ENCODE assay signal across 31 cellular contexts in genomic region chr13:66328486-66328885, GRCh38.
"Had no signal": no experiment of that assay in that cellular context is flagged by ENCODE, and none has a peak within 500 bp of the region (broad histone marks: within the 10 kb centered on the region; RNA-seq: fewer than 3 reads in every experiment).

No MANE protein-coding gene starts in this region.

- H3K9me3 ChIP-seq: ascending aorta had no signal

- H3K4me1 ChIP-seq: ascending aorta had no signal

- H3K36me3 ChIP-seq: ascending aorta, cardiac muscle cell, WERI-Rb-1 had no signal

- DNase-seq: activated CD4-positive, alpha-beta memory T cell treated with anti-CD3 and anti-CD28 coated beads, Interleukin-2, amount 10 ng/mL, durations not matched to agents 7 days and 5 days; activated CD4-positive, alpha-beta T cell treated with anti-CD3 and anti-CD28 coated beads for 1 hour; activated CD4-positive, alpha-beta T cell treated with anti-CD3 and anti-CD28 coated beads for 36 hours; activated CD4-positive, alpha-beta T cell treated with anti-CD3 and anti-CD28 coated beads for 48 hours; activated CD4-positive, alpha-beta T cell treated with anti-CD3 and anti-CD28 coated beads, Interleukin-2, amount 10 ng/mL, durations not matched to agents 7 days and 5 days; activated CD4-positive, alpha-beta T cell treated with anti-CD3 and anti-CD28 coated beads, Interleukin-2, amount 50 U/mL, for 48 hours; activated CD4-positive, CD25-positive, alpha-beta regulatory T cell; activated CD8-positive, alpha-beta memory T cell treated with anti-CD3 and anti-CD28 coated beads for 24 hours; activated CD8-positive, alpha-beta memory T cell treated with anti-CD3 and anti-CD28 coated beads, Interleukin-2, amount 10 ng/mL, durations not matched to agents 7 days and 5 days; activated CD8-positive, alpha-beta memory T cell treated with anti-CD3 and anti-CD28 coated beads, Interleukin-2, amount 50 U/mL, for 48 hours; activated CD8-positive, alpha-beta T cell treated with anti-CD3 and anti-CD28 coated beads, Interleukin-2, amount 10 ng/mL, durations not matched to agents 7 days and 5 days; activated effector memory CD4-positive, alpha-beta T cell treated with Interleukin-2 at 50 U/mL for 16 hours; activated gamma-delta T cell; activated naive CD4-positive, alpha-beta T cell treated with anti-CD3 and anti-CD28 coated beads, Interleukin-2, amount 10 ng/mL, durations not matched to agents 7 days and 5 days; activated naive CD4-positive, alpha-beta T cell treated with Interleukin-2 at 50 U/mL for 16 hours; activated naive CD8-positive, alpha-beta T cell treated with anti-CD3 and anti-CD28 coated beads, Interleukin-2, amount 10 ng/mL, durations not matched to agents 7 days and 5 days; activated naive CD8-positive, alpha-beta T cell treated with anti-CD3 and anti-CD28 coated beads, Interleukin-2, amount 50 U/mL, for 24 hours; activated T-cell treated with anti-CD3 and anti-CD28 coated beads, Interleukin-2, amount 50 U/mL, for 24 hours; activated T-cell treated with anti-CD3 and anti-CD28 coated beads, Interleukin-2, amount 50 U/mL, for 48 hours; amygdala; anterior cingulate cortex; caudate nucleus; cerebellar nuclear complex; T-helper 1 cell; T-helper 2 cell; T-helper 9 cell; WERI-Rb-1 had no signal

- ATAC-seq: activated CD4-positive, alpha-beta T cell treated with anti-CD3 and anti-CD28 coated beads for 36 hours; activated CD4-positive, CD25-positive, alpha-beta regulatory T cell treated with anti-CD3 and anti-CD28 coated beads, Interleukin-2, amount 50 U/mL, for 24 hours; activated CD8-positive, alpha-beta memory T cell treated with anti-CD3 and anti-CD28 coated beads, Interleukin-2, amount 10 ng/mL, durations not matched to agents 7 days and 5 days; activated CD8-positive, alpha-beta T cell treated with anti-CD3 and anti-CD28 coated beads, Interleukin-2, amount 10 ng/mL, durations not matched to agents 7 days and 5 days; activated naive CD8-positive, alpha-beta T cell treated with anti-CD3 and anti-CD28 coated beads, Interleukin-2, amount 50 U/mL, for 24 hours; WTC11 had no signal

- H3K27me3 ChIP-seq: ascending aorta, cardiac muscle cell had no signal

- H3K4me3 ChIP-seq: ascending aorta, cardiac muscle cell had no signal

- H3K27ac ChIP-seq: ascending aorta, cardiac muscle cell, WERI-Rb-1 had no signal
